In genomic region chr7:67705850-67706249, GRCh38 we compare ENCODE assay signal across 8 cellular contexts.
"Had no signal": no experiment of that assay in that cellular context is flagged by ENCODE, and none has a peak within 500 bp of the region (broad histone marks: within the 10 kb centered on the region; RNA-seq: fewer than 3 reads in every experiment).

No MANE protein-coding gene starts in this region.

- DNase-seq: GM23248, GOT3, H7, HFFc6, KG1 had no signal

- H2AFZ ChIP-seq: GM23248 had no signal

- H3K36me3 ChIP-seq: HAP-1 had no signal

- H3K27ac ChIP-seq: GM23248, HL-60 had no signal

- H3K9ac ChIP-seq: GM23248 had no signal

- H3K4me3 ChIP-seq: GM23248, HAP-1 had no signal

- ATAC-seq: HCT116 had no signal

- H3K4me1 ChIP-seq: HAP-1 had no signal
